In the genomic region with DNA sequence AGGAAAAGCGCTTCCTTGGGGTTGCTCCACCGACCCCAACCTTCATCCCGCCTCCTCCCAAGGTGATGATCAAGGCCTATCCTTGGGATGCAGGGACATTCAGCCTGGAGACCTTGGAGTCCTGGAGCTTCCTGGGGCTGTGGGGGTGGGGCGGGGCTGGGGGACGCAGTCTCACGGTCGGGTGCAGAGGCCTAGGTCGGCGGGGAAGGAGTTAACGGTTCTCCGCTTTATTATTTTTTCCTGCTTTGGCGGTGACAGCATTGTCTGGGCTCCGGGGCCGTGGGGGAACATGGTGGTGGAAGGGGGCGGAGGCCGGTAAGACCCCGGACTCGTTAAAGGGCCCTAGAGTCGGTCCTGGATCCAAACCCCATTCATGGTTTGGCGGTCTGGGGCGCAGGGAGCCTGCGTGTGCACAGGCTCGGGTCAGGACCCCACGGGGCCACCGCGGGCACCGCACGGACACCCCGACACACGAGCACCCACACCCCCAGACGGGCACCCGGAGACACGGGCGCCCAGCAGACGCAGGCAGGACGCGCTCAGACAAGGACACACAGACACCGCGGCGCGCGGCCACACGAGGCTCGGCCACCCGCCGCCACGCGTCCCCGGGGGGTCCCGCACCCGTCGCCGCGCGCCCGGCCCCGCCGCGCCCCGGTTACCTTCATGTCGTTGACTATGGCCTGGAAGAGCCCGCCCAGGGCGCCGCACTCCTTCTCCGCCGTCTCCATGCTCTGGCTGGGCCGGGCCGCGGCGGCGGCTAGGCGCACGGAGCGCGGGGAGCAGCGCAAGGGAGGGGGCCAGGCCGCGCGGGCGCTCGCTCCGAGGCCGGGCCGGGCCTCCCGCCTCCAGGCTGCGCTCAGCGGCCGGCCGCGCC, we compare ENCODE assay signal across 8 cellular contexts. TPM values are rescaled to one million over a fixed set of nuclear protein-coding genes. Genes with fewer than 3 reads are reported as not detected.
DNase-seq lines count a peak whose midpoint lies in the region; ATAC-seq and TF ChIP-seq lines count a peak whose summit lies in the region.

No MANE protein-coding gene starts in this region.

- no peaks in the 10 kb centered on the region for H3K9me3 Mint-ChIP-seq in neural progenitor cell

- intact Hi-C loops in Panc1 (cut with micrococcal nuclease; ENCODE audit: unreplicated experiment), result no loop called here

- no peaks in the 10 kb centered on the region for H3K36me3 Mint-ChIP-seq in neural progenitor cell

- H3K4me1 ChIP-seq in Panc1 (ENCODE audit: control insufficient read depth, insufficient read depth, low read length), result peaks cover 46% of the 10 kb centered on the region
- H3K4me1 ChIP-seq in esophagus (ENCODE audit: control insufficient read depth in 2 of 2, insufficient read depth in 2 of 2, low read length in 1 of 2), result peaks cover 28 to 71% of the 10 kb centered on the region in 2 donors
- peaks cover 14% of the 10 kb centered on the region for H3K4me1 ChIP-seq in neural progenitor cell

- peaks cover 10% of the 10 kb centered on the region for H3K79me2 ChIP-seq in neural progenitor cell (ENCODE audit: low read depth)

- H3K27ac ChIP-seq in Panc1 (ENCODE audit: low read length), result peak overlapping the region; percentile 76
- H3K27ac ChIP-seq in esophagus (ENCODE audit: low read depth in 2 of 2, low read length in 1 of 2), result peak overlapping the region; percentile 72 to 92
- no peak overlapping the region for H3K27ac ChIP-seq in neural progenitor cell

- no peaks in the 10 kb centered on the region for H3K9me3 ChIP-seq in Panc1 (ENCODE audit: control insufficient read depth, insufficient read depth, low read depth, low read length)
- no peaks in the 10 kb centered on the region for H3K9me3 ChIP-seq in esophagus (ENCODE audit: control insufficient read depth in 2 of 2, insufficient read depth in 1 of 2, low read depth in 1 of 2, low read length in 1 of 2)
- H3K9me3 ChIP-seq in neural progenitor cell (ENCODE audit: low read depth), result no peaks in the 10 kb centered on the region

- peaks cover 7% of the 10 kb centered on the region for H3K27me3 Mint-ChIP-seq in neural progenitor cell (ENCODE audit: insufficient read depth, low read depth)

- TF ChIP-seq CTCF in Panc1 (IDR thresholded peaks at IDR 0.05) (no peak), neural progenitor cell (IDR thresholded peaks at IDR 0.05) (no peak)

- peaks cover 51% of the 10 kb centered on the region for H4K20me1 ChIP-seq in neural progenitor cell (ENCODE audit: low read depth)

- peaks cover 27% of the 10 kb centered on the region for H3K4me1 Mint-ChIP-seq in neural progenitor cell

- peaks cover 4% of the 10 kb centered on the region; the same call in 1 of the 2 replicates for H3K36me3 ChIP-seq in Panc1 (ENCODE audit: control insufficient read depth, insufficient read depth, low read length)
- H3K36me3 ChIP-seq in esophagus (ENCODE audit: control insufficient read depth in 2 of 2, insufficient read depth in 2 of 2, low read length in 1 of 2), result peaks cover 0 to 8% of the 10 kb centered on the region in 2 donors
- no peaks in the 10 kb centered on the region for H3K36me3 ChIP-seq in neural progenitor cell

- 2 to 3% methylated on average over 75 to 90 of the region's 90 CpGs for WGBS in esophagus, 2 donors

- CTCF ChIA-PET in Panc1 (lab: Charles Lee), result no interaction called here

- H3K4me3 Mint-ChIP-seq in neural progenitor cell, result peak overlapping the region; percentile 86

- peak overlapping the region; percentile 98 for H3K4me2 ChIP-seq in neural progenitor cell

- H2AFZ ChIP-seq in neural progenitor cell (replicated peaks), result no peak overlapping the region

- peak overlapping the region; percentile 60 for H3K9ac ChIP-seq in neural progenitor cell

- BruUV-seq in Panc1 (replicated peaks; lab: Mats Ljungman, UMichigan), result no TSS peak

- POLR2A ChIA-PET in Panc1 (lab: Charles Lee), result no interaction called here

- H3K27me3 ChIP-seq in Panc1 (ENCODE audit: control insufficient read depth, insufficient read depth, low read length), result no peaks in the 10 kb centered on the region
- no peaks in the 10 kb centered on the region for H3K27me3 ChIP-seq in esophagus (ENCODE audit: control insufficient read depth in 1 of 2, insufficient read depth in 2 of 2, low read length in 2 of 2)
- peaks cover 10% of the 10 kb centered on the region for H3K27me3 ChIP-seq in neural progenitor cell

- in situ Hi-C loops in Panc1 (cut with HindIII; ENCODE audit: low pct_unique_long_range_greater_than_20kb, low sequenced_read_pairs), result no loop called here

- H3K4me3 ChIP-seq in GM08714 (ENCODE audit: low read length) (peak overlapping the region; percentile 35; the same call in 1 of the 2 replicates), Panc1 (ENCODE audit: low read depth in 2 of 2, low read length in 2 of 2) (peak overlapping the region; percentile 61 to 63), esophagus (ENCODE audit: low read depth in 1 of 2, low read length in 2 of 2) (peak overlapping the region; percentile 79 to 80), neural progenitor cell (peak overlapping the region; percentile 80)

- H3F3A ChIP-seq in neural progenitor cell (ENCODE audit: low read depth), result peaks cover 24% of the 10 kb centered on the region

- DNase-seq in Panc1 (ENCODE audit: low read depth, low spot score), result no peak
- DNase-seq in neural progenitor cell (ENCODE audit: low spot score), result no peak
- no peak for DNase-seq in NCI-H1436 treated with DMSO at 0.1 percent for 48 hours (lab: John Stamatoyannopoulos, UW)
- no peak for DNase-seq in NK-92 (lab: John Stamatoyannopoulos, UW; ENCODE audit: unreplicated experiment)
- DNase-seq in central memory CD4-positive, alpha-beta T cell, result no peak
- DNase-seq in germinal center (ENCODE audit: low spot score), result no peak

- peak; percentile 54 for ATAC-seq in Panc1

- H3K27ac Mint-ChIP-seq in neural progenitor cell, result no peak overlapping the region

RNA-seq across cellular contexts. Expression of a gene that starts 0.6 kb away (rescaled TPM):
- total RNA-seq in Panc1 (2021; ENCODE audit: unreplicated experiment) (55.7 TPM), neural progenitor cell (ENCODE audit: low replicate concordance) (6.2 and 22.1 TPM in 2 replicates)
- polyA plus RNA-seq in Panc1 (2012; ENCODE audit: insufficient read length), result 61.5 TPM
- polyA plus RNA-seq in esophagus, result 10 to 100 TPM; 27.4 to 62.9 TPM

RNA-seq across cellular contexts. Expression of a gene that starts 38.9 kb away (rescaled TPM):
- total RNA-seq in Panc1 (2021; ENCODE audit: unreplicated experiment) (5.8 TPM), neural progenitor cell (ENCODE audit: low replicate concordance) (not detected in 2 replicates)
- polyA plus RNA-seq in Panc1 (2012; ENCODE audit: insufficient read length), result 7.1 TPM
- polyA plus RNA-seq in esophagus, result 10 to 100 TPM; 22.9 to 32.7 TPM
